In the genomic region with DNA sequence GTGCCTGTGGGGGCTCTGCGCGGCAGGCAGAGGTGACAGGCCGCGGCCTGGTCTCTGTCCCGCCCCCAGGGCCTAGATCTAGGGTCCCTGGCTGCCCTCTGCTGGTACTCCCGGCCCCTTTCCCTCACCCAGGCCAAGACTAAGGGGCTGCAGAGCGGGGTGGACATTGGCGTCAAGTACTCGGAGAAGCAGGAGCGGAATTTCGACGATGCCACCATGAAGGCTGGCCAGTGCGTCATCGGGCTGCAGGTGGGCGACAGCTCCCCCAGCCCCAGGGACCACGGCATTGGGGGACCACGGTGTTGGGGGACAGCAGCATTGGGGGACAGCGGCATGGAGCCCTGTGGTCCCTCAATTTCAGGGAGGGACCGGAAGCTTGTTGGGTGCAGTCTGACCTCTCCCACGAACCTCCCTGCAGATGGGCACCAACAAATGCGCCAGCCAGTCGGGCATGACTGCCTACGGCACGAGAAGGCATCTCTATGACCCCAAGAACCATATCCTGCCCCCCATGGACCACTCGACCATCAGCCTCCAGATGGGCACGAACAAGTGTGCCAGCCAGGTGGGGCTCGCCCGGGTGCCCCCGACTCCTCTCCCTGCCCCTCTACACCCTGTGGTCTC, we compare ENCODE assay signal across 17 cellular contexts. TPM values are rescaled to one million over a fixed set of nuclear protein-coding genes. Genes with fewer than 3 reads are reported as not detected.
DNase-seq lines count a peak whose midpoint lies in the region; ATAC-seq and TF ChIP-seq lines count a peak whose summit lies in the region.
"Had no signal": no experiment of that assay in that cellular context is flagged by ENCODE, and none has a peak within 500 bp of the region (broad histone marks: within the 10 kb centered on the region; RNA-seq: fewer than 3 reads in every experiment).

No MANE protein-coding gene starts in this region.

- no peak overlapping the region for H3K4me3 ChIP-seq in GM23338
- H3K4me3 ChIP-seq in naive thymus-derived CD4-positive, alpha-beta T cell (ENCODE audit: low read length) = no peak overlapping the region
- H3K4me3 ChIP-seq: A549, colonic mucosa, psoas muscle had no signal

- ATAC-seq in GM23338 (peak; percentile 3), foreskin keratinocyte (no peak), Right ventricle myocardium superior (ENCODE audit: poor library complexity) (no peak)
- no peak for ATAC-seq in activated CD8-positive, alpha-beta T cell treated with anti-CD3 and anti-CD28 coated beads for 36 hours
- no peak for ATAC-seq in naive thymus-derived CD4-positive, alpha-beta T cell
- ATAC-seq: A549, psoas muscle had no signal

- peaks cover 60% of the 10 kb centered on the region for H3K36me3 Mint-ChIP-seq in activated CD4-positive, alpha-beta T cell treated with anti-CD3 and anti-CD28 coated beads, Interleukin-2, amount 10 ng/mL, durations not matched to agents 7 days and 5 days (ENCODE audit: low read depth)
- peaks cover 65% of the 10 kb centered on the region for H3K36me3 Mint-ChIP-seq in GM23338 (ENCODE audit: low read depth)
- H3K36me3 Mint-ChIP-seq in activated CD8-positive, alpha-beta T cell treated with anti-CD3 and anti-CD28 coated beads for 36 hours (ENCODE audit: low read depth) = peaks cover 43% of the 10 kb centered on the region
- peaks cover 6 to 42% (median 14%) of the 10 kb centered on the region in 5 donors for H3K36me3 Mint-ChIP-seq in naive thymus-derived CD4-positive, alpha-beta T cell

- H3K79me2 ChIP-seq in GM23338 (replicated peaks; ENCODE audit: insufficient read depth) = peaks cover 13% of the 10 kb centered on the region; the same call in 1 of the 2 replicates

- no peaks in the 10 kb centered on the region for H3K27me3 Mint-ChIP-seq in activated CD4-positive, alpha-beta T cell treated with anti-CD3 and anti-CD28 coated beads, Interleukin-2, amount 10 ng/mL, durations not matched to agents 7 days and 5 days
- H3K27me3 Mint-ChIP-seq in GM23338 (ENCODE audit: insufficient read depth, low read depth, poor library complexity) = peaks cover 42% of the 10 kb centered on the region
- no peaks in the 10 kb centered on the region for H3K27me3 Mint-ChIP-seq in activated CD8-positive, alpha-beta T cell treated with anti-CD3 and anti-CD28 coated beads for 36 hours
- H3K27me3 Mint-ChIP-seq in naive thymus-derived CD4-positive, alpha-beta T cell = no peaks in the 10 kb centered on the region

- peaks cover 15% of the 10 kb centered on the region; the same call in 1 of the 2 replicates for H4K20me1 ChIP-seq in GM23338 (replicated peaks; ENCODE audit: insufficient read depth)

- peak overlapping the region; percentile 71 for H3K27ac Mint-ChIP-seq in activated CD4-positive, alpha-beta T cell treated with anti-CD3 and anti-CD28 coated beads, Interleukin-2, amount 10 ng/mL, durations not matched to agents 7 days and 5 days
- no peak overlapping the region for H3K27ac Mint-ChIP-seq in GM23338
- no peak overlapping the region for H3K27ac Mint-ChIP-seq in activated CD8-positive, alpha-beta T cell treated with anti-CD3 and anti-CD28 coated beads for 36 hours
- peak overlapping the region in 8 of 9 donors; percentile 66 to 98 (median 94) for H3K27ac Mint-ChIP-seq in naive thymus-derived CD4-positive, alpha-beta T cell

- no peaks in the 10 kb centered on the region for H3K27me3 ChIP-seq in GM23338 (ENCODE audit: insufficient read depth)
- no peaks in the 10 kb centered on the region for H3K27me3 ChIP-seq in naive thymus-derived CD4-positive, alpha-beta T cell (ENCODE audit: control insufficient read depth in 2 of 2, insufficient read depth in 2 of 2, low read length in 2 of 2)
- no peaks in the 10 kb centered on the region for H3K27me3 ChIP-seq in foreskin keratinocyte
- H3K27me3 ChIP-seq: colonic mucosa had no signal

- H3K9me2 ChIP-seq in GM23338 (ENCODE audit: insufficient read depth) = no peaks in the 10 kb centered on the region

- POLR2A ChIA-PET in activated CD4-positive, alpha-beta T cell treated with anti-CD3 and anti-CD28 coated beads, Interleukin-2, amount 10 ng/mL, durations not matched to agents 7 days and 5 days (lab: Charles Lee) = no interaction called here
- POLR2A ChIA-PET in activated CD8-positive, alpha-beta T cell treated with anti-CD3 and anti-CD28 coated beads for 36 hours (lab: Charles Lee) = interaction anchor here (0.6 to 1.7 kb wide), 4 partner anchors 29 to 56 kb away, joined by 3 to 4 read pairs (median 3); no protein-coding TSS in a partner anchor
- POLR2A ChIA-PET in naive thymus-derived CD4-positive, alpha-beta T cell (lab: Charles Lee) = interaction anchor here (0.7 to 9.4 kb wide), 5 partner anchors 9 to 52 kb away, joined by 3 to 342 read pairs (median 136); a partner anchor contains a TSS

- intact Hi-C loops in activated CD8-positive, alpha-beta T cell treated with anti-CD3 and anti-CD28 coated beads for 36 hours (cut with micrococcal nuclease) = no loop called here
- intact Hi-C loops in naive thymus-derived CD4-positive, alpha-beta T cell (cut with micrococcal nuclease) = loop anchor here in 1 of 2 donors (5.0 kb wide), 1 partner anchor 41 kb away; no protein-coding TSS in a partner anchor
- intact Hi-C loops in Right ventricle myocardium superior (cut with DNase I) = no loop called here

- no peak overlapping the region for H2AFZ ChIP-seq in GM23338

- H3K9me3 ChIP-seq in naive thymus-derived CD4-positive, alpha-beta T cell (ENCODE audit: control insufficient read depth in 2 of 3, low read length in 3 of 3) = no peaks in the 10 kb centered on the region
- H3K9me3 ChIP-seq: A549, colonic mucosa, psoas muscle had no signal

- H3F3A ChIP-seq in GM23338 (replicated peaks; ENCODE audit: low read depth) = peaks cover 50% of the 10 kb centered on the region

- DNase-seq in activated CD4-positive, alpha-beta T cell treated with anti-CD3 and anti-CD28 coated beads, Interleukin-2, amount 10 ng/mL, durations not matched to agents 7 days and 5 days = no peak
- DNase-seq in activated CD4-positive, alpha-beta T cell treated with anti-CD3 and anti-CD28 coated beads, Interleukin-2, amount 50 U/mL, for 48 hours = no peak
- DNase-seq in GM23338 (ENCODE audit: low spot score) = peak; percentile 71
- DNase-seq in activated CD8-positive, alpha-beta T cell treated with anti-CD3 and anti-CD28 coated beads for 36 hours = peak; percentile 46
- peak in 2 of 9 donors; percentile 5 to 26 for DNase-seq in naive thymus-derived CD4-positive, alpha-beta T cell
- DNase-seq in foreskin keratinocyte = no peak
- no peak for DNase-seq in Right ventricle myocardium superior
- DNase-seq in midbrain (lab: John Stamatoyannopoulos, UW) = no peak
- DNase-seq: colonic mucosa; DMS153; NCI-H1048; NCI-H446; psoas muscle; stimulated activated CD4-positive, alpha-beta T cell treated with anti-CD3 and anti-CD28 coated beads, Interleukin-1b, Interleukin-23, amount 100 ng/mL, for 48 hours had no signal

- no peak overlapping the region for H3K4me2 ChIP-seq in GM23338
- H3K4me2 ChIP-seq: A549 had no signal

- H3K4me1 Mint-ChIP-seq in activated CD4-positive, alpha-beta T cell treated with anti-CD3 and anti-CD28 coated beads, Interleukin-2, amount 10 ng/mL, durations not matched to agents 7 days and 5 days = peaks cover 67% of the 10 kb centered on the region
- peaks cover 15% of the 10 kb centered on the region for H3K4me1 Mint-ChIP-seq in GM23338
- H3K4me1 Mint-ChIP-seq in activated CD8-positive, alpha-beta T cell treated with anti-CD3 and anti-CD28 coated beads for 36 hours (ENCODE audit: low read depth) = peaks cover 45% of the 10 kb centered on the region
- peaks cover 35 to 71% (median 64%) of the 10 kb centered on the region in 7 donors for H3K4me1 Mint-ChIP-seq in naive thymus-derived CD4-positive, alpha-beta T cell

- H3K4me1 ChIP-seq in GM23338 (ENCODE audit: insufficient read depth) = peaks cover 10% of the 10 kb centered on the region
- peaks cover 32 to 43% of the 10 kb centered on the region in 2 donors for H3K4me1 ChIP-seq in naive thymus-derived CD4-positive, alpha-beta T cell (ENCODE audit: control insufficient read depth in 2 of 2, insufficient read depth in 2 of 2, low read length in 2 of 2)
- no peaks in the 10 kb centered on the region for H3K4me1 ChIP-seq in foreskin keratinocyte

- no peak overlapping the region for H3K4me3 Mint-ChIP-seq in activated CD4-positive, alpha-beta T cell treated with anti-CD3 and anti-CD28 coated beads, Interleukin-2, amount 10 ng/mL, durations not matched to agents 7 days and 5 days
- H3K4me3 Mint-ChIP-seq in GM23338 = no peak overlapping the region
- H3K4me3 Mint-ChIP-seq in activated CD8-positive, alpha-beta T cell treated with anti-CD3 and anti-CD28 coated beads for 36 hours = no peak overlapping the region
- peak overlapping the region in 5 of 10 donors; percentile 12 to 98 (median 44) for H3K4me3 Mint-ChIP-seq in naive thymus-derived CD4-positive, alpha-beta T cell

- peaks cover 33% of the 10 kb centered on the region for H3K36me3 ChIP-seq in GM23338 (ENCODE audit: insufficient read depth)
- peaks cover 14 to 40% (median 18%) of the 10 kb centered on the region in 3 experiments for H3K36me3 ChIP-seq in naive thymus-derived CD4-positive, alpha-beta T cell (ENCODE audit: control insufficient read depth in 2 of 3, insufficient read depth in 3 of 3, low read length in 3 of 3)

- H3K27ac ChIP-seq in GM23338 (ENCODE audit: low read depth) (no peak overlapping the region), foreskin keratinocyte (no peak overlapping the region)
- no peak overlapping the region for H3K27ac ChIP-seq in naive thymus-derived CD4-positive, alpha-beta T cell (ENCODE audit: low read depth, low read length)
- H3K27ac ChIP-seq: A549, colonic mucosa, psoas muscle had no signal

- no peaks in the 10 kb centered on the region for H3K9me3 Mint-ChIP-seq in activated CD4-positive, alpha-beta T cell treated with anti-CD3 and anti-CD28 coated beads, Interleukin-2, amount 10 ng/mL, durations not matched to agents 7 days and 5 days
- H3K9me3 Mint-ChIP-seq in GM23338 = peaks cover 2% of the 10 kb centered on the region; the same call in 2 of the 3 replicates
- H3K9me3 Mint-ChIP-seq in activated CD8-positive, alpha-beta T cell treated with anti-CD3 and anti-CD28 coated beads for 36 hours = peaks cover 2% of the 10 kb centered on the region
- peaks cover 0 to 2% (median 0%) of the 10 kb centered on the region in 11 donors for H3K9me3 Mint-ChIP-seq in naive thymus-derived CD4-positive, alpha-beta T cell

- peak; percentile 36 to 61 for TF ChIP-seq CTCF in GM23338 (conservative IDR thresholded peaks at IDR 0.05; ENCODE audit: low read depth in 2 of 2)
- TF ChIP-seq CTCF in activated CD8-positive, alpha-beta T cell treated with anti-CD3 and anti-CD28 coated beads for 36 hours (IDR thresholded peaks at IDR 0.05) = peak; percentile 21
- TF ChIP-seq CTCF in foreskin keratinocyte (conservative IDR thresholded peaks at IDR 0.05) = no peak

- CTCF ChIA-PET in activated CD4-positive, alpha-beta T cell treated with anti-CD3 and anti-CD28 coated beads, Interleukin-2, amount 10 ng/mL, durations not matched to agents 7 days and 5 days (lab: Charles Lee) = interaction anchor here (1.3 to 3.9 kb wide), 2 partner anchors 10 to 67 kb away, joined by 3 to 15 read pairs; a partner anchor contains a TSS
- CTCF ChIA-PET in activated CD8-positive, alpha-beta T cell treated with anti-CD3 and anti-CD28 coated beads for 36 hours (lab: Charles Lee) = interaction anchor here (1.2 to 1.9 kb wide), 3 partner anchors 9 to 53 kb away, joined by 4 to 8 read pairs (median 4); a partner anchor contains a TSS
- CTCF ChIA-PET in naive thymus-derived CD4-positive, alpha-beta T cell (lab: Charles Lee) = interaction anchor here (0.7 kb wide), 1 partner anchor 16 kb away, joined by 4 read pairs; no protein-coding TSS in a partner anchor

RNA-seq across cellular contexts. Expression of a gene that starts 3.8 kb away (rescaled TPM):
- total RNA-seq in activated CD4-positive, alpha-beta T cell treated with anti-CD3 and anti-CD28 coated beads, Interleukin-2, amount 10 ng/mL, durations not matched to agents 7 days and 5 days = 10 to 100 TPM; 75.9 to 87.5 TPM
- 18.1 and 22.2 TPM in 2 replicates for total RNA-seq in GM23338 (2014; rRNA removed; shearing (Covaris generic))
- polyA plus RNA-seq in GM23338 (2016; fragmentation: Nextera tagmentation; extraction: Ambion mirVana) (27.4 and 30.3 TPM in 2 replicates), foreskin keratinocyte (9.6 and 11.3 TPM in 2 replicates)
- 10 to 100 TPM; 14.0 to 14.6 TPM for total RNA-seq in activated CD8-positive, alpha-beta T cell treated with anti-CD3 and anti-CD28 coated beads for 36 hours
- total RNA-seq in naive thymus-derived CD4-positive, alpha-beta T cell = 100 to 1,000 TPM in 4 of 5 experiments, 10 to 100 TPM in 1; 57.8 to 323 (median 155) TPM
- 10 to 100 TPM in 1 of 2 donors, 1 to 10 TPM in 1; 6.6 to 25.5 TPM for polyA plus RNA-seq in naive thymus-derived CD4-positive, alpha-beta T cell
- total RNA-seq in foreskin keratinocyte (15.2 and 17.6 TPM in 2 replicates), Right ventricle myocardium superior (5.2 TPM)

RNA-seq across cellular contexts. Expression of a gene that starts 9.7 kb away (rescaled TPM):
- 100 to 1,000 TPM; 558 to 580 TPM for total RNA-seq in activated CD4-positive, alpha-beta T cell treated with anti-CD3 and anti-CD28 coated beads, Interleukin-2, amount 10 ng/mL, durations not matched to agents 7 days and 5 days
- total RNA-seq in GM23338 (2014; rRNA removed; shearing (Covaris generic)) = 392 and 426 TPM in 2 replicates
- 314 and 330 TPM in 2 replicates for polyA plus RNA-seq in GM23338 (2016; fragmentation: Nextera tagmentation; extraction: Ambion mirVana)
- total RNA-seq in activated CD8-positive, alpha-beta T cell treated with anti-CD3 and anti-CD28 coated beads for 36 hours = 10 to 100 TPM; 97.4 to 98.3 TPM
- total RNA-seq in naive thymus-derived CD4-positive, alpha-beta T cell = 100 to 1,000 TPM; 234 to 440 (median 240) TPM
- polyA plus RNA-seq in naive thymus-derived CD4-positive, alpha-beta T cell = 100 to 1,000 TPM; 401 to 704 TPM
- total RNA-seq in foreskin keratinocyte = 352 and 355 TPM in 2 replicates
- 297 and 299 TPM in 2 replicates for polyA plus RNA-seq in foreskin keratinocyte
- 69.8 TPM for total RNA-seq in Right ventricle myocardium superior

RNA-seq across cellular contexts. Expression of a gene that starts 14.8 kb away (rescaled TPM):
- total RNA-seq in activated CD4-positive, alpha-beta T cell treated with anti-CD3 and anti-CD28 coated beads, Interleukin-2, amount 10 ng/mL, durations not matched to agents 7 days and 5 days = not detected
- total RNA-seq in GM23338 (2014; rRNA removed; shearing (Covaris generic)) = not detected in 2 replicates
- polyA plus RNA-seq in GM23338 (2016; fragmentation: Nextera tagmentation; extraction: Ambion mirVana) = not detected in 2 replicates
- total RNA-seq in activated CD8-positive, alpha-beta T cell treated with anti-CD3 and anti-CD28 coated beads for 36 hours = not detected
- total RNA-seq in naive thymus-derived CD4-positive, alpha-beta T cell = not detected
- not detected for polyA plus RNA-seq in naive thymus-derived CD4-positive, alpha-beta T cell
- total RNA-seq in foreskin keratinocyte = not detected in 2 replicates
- polyA plus RNA-seq in foreskin keratinocyte = not detected in 2 replicates
- total RNA-seq in Right ventricle myocardium superior = not detected
- total RNA-seq: colonic mucosa, mononuclear cell, psoas muscle had no signal
- polyA plus RNA-seq: A549, adipose tissue, psoas muscle had no signal

RNA-seq across cellular contexts. Expression of a gene that starts 15.2 kb away (rescaled TPM):
- total RNA-seq in activated CD4-positive, alpha-beta T cell treated with anti-CD3 and anti-CD28 coated beads, Interleukin-2, amount 10 ng/mL, durations not matched to agents 7 days and 5 days = 100 to 1,000 TPM; 183 to 195 TPM
- total RNA-seq in GM23338 (2014; rRNA removed; shearing (Covaris generic)) = 144 and 196 TPM in 2 replicates
- polyA plus RNA-seq in GM23338 (2016; fragmentation: Nextera tagmentation; extraction: Ambion mirVana) (82.8 and 84.5 TPM in 2 replicates), foreskin keratinocyte (103 and 113 TPM in 2 replicates)
- total RNA-seq in activated CD8-positive, alpha-beta T cell treated with anti-CD3 and anti-CD28 coated beads for 36 hours = 100 to 1,000 TPM; 115 to 117 TPM
- 100 to 1,000 TPM; 189 to 347 (median 311) TPM for total RNA-seq in naive thymus-derived CD4-positive, alpha-beta T cell
- 10 to 100 TPM; 40.7 to 86.1 TPM for polyA plus RNA-seq in naive thymus-derived CD4-positive, alpha-beta T cell
- total RNA-seq in foreskin keratinocyte (81.8 and 89.6 TPM in 2 replicates), Right ventricle myocardium superior (109 TPM)

RNA-seq across cellular contexts. Expression of a gene that starts 30.9 kb away (rescaled TPM):
- 100 to 1,000 TPM; 487 to 570 TPM for total RNA-seq in activated CD4-positive, alpha-beta T cell treated with anti-CD3 and anti-CD28 coated beads, Interleukin-2, amount 10 ng/mL, durations not matched to agents 7 days and 5 days
- 56.0 and 71.8 TPM in 2 replicates for total RNA-seq in GM23338 (2014; rRNA removed; shearing (Covaris generic))
- polyA plus RNA-seq in GM23338 (2016; fragmentation: Nextera tagmentation; extraction: Ambion mirVana) (24.7 and 28.3 TPM in 2 replicates), foreskin keratinocyte (4.0 and 4.6 TPM in 2 replicates)
- total RNA-seq in activated CD8-positive, alpha-beta T cell treated with anti-CD3 and anti-CD28 coated beads for 36 hours = 100 to 1,000 TPM; 136 to 150 TPM
- 1,000 to 10,000 TPM in 1 of 5 experiments, 100 to 1,000 TPM in 4; 467 to 1,030 (median 779) TPM for total RNA-seq in naive thymus-derived CD4-positive, alpha-beta T cell
- 100 to 1,000 TPM; 305 to 880 TPM for polyA plus RNA-seq in naive thymus-derived CD4-positive, alpha-beta T cell
- total RNA-seq in foreskin keratinocyte (4.5 and 5.5 TPM in 2 replicates), Right ventricle myocardium superior (5.1 TPM)

Comparison
In these comparisons a context has a peak if more than half of its experiments do, and no peak if none do; other contexts are left out.
1. DNase-seq: peak in GM23338 (single experiment) and activated CD8-positive, alpha-beta T cell treated with anti-CD3 and anti-CD28 coated beads for 36 hours (single experiment); none in activated CD4-positive, alpha-beta T cell treated with anti-CD3 and anti-CD28 coated beads, Interleukin-2, amount 10 ng/mL, durations not matched to agents 7 days and 5 days (single experiment), activated CD4-positive, alpha-beta T cell treated with anti-CD3 and anti-CD28 coated beads, Interleukin-2, amount 50 U/mL, for 48 hours (0 of 2), foreskin keratinocyte (0 of 2), Right ventricle myocardium superior (single experiment) and midbrain (single experiment).
2. H3K27ac Mint-ChIP-seq: peak in activated CD4-positive, alpha-beta T cell treated with anti-CD3 and anti-CD28 coated beads, Interleukin-2, amount 10 ng/mL, durations not matched to agents 7 days and 5 days (single experiment) and naive thymus-derived CD4-positive, alpha-beta T cell (8 of 9); none in GM23338 (single experiment) and activated CD8-positive, alpha-beta T cell treated with anti-CD3 and anti-CD28 coated beads for 36 hours (single experiment).